ENCODE assay signal across 12 cellular contexts in genomic region chr6:108797951-108798671, GRCh38. TPM values are rescaled to one million over a fixed set of nuclear protein-coding genes. Genes with fewer than 3 reads are reported as not detected.
DNase-seq lines count a peak whose midpoint lies in the region; ATAC-seq, FAIRE-seq and TF ChIP-seq lines count a peak whose summit lies in the region.
"Had no signal": no experiment of that assay in that cellular context is flagged by ENCODE, and none has a peak within 500 bp of the region (broad histone marks: within the 10 kb centered on the region; RNA-seq: fewer than 3 reads in every experiment).

No MANE protein-coding gene starts in this region.

- no peak overlapping the region for H2BK5ac ChIP-seq in IMR-90 (ENCODE audit: low read depth, low read length, poor library complexity, severe bottlenecking)

- TF ChIP-seq RAD21 in IMR-90 (IDR thresholded peaks at IDR 0.05; ENCODE audit: low read length) (no peak), K562 (CRISPR knock-in tag; conservative IDR thresholded peaks at IDR 0.05 in 1 of 2, IDR thresholded peaks at IDR 0.05 in 1 of 2) (no peak)

- no peak for TF ChIP-seq CTCF in BE2C (IDR thresholded peaks at IDR 0.05; ENCODE audit: low read depth, low read length)
- no peak for TF ChIP-seq CTCF in IMR-90 (conservative IDR thresholded peaks at IDR 0.05; ENCODE audit: low read depth, low read length)
- no peak for TF ChIP-seq CTCF in K562 (IDR thresholded peaks at IDR 0.05 in 2 of 3, conservative IDR thresholded peaks at IDR 0.05 in 1 of 3; ENCODE audit: insufficient read depth in 2 of 3, low read depth in 1 of 3, low read length in 3 of 3)

- POLR2A ChIA-PET in IMR-90 (lab: Charles Lee; ENCODE audit: unreplicated experiment), result interaction anchor here (0.5 kb wide), 1 partner anchor 39 kb away, joined by 6 read pairs; no protein-coding TSS in a partner anchor
- POLR2A ChIA-PET in K562 (lab: Yijun Ruan, JAX), result interaction anchor here (0.7 to 1.8 kb wide), 4 partner anchors 12 to 245 kb away, joined by 3 read pairs; no protein-coding TSS in a partner anchor

- TF ChIP-seq POLR2A in IMR-90 (IDR thresholded peaks at IDR 0.05; ENCODE audit: low read depth, low read length), result no peak
- TF ChIP-seq POLR2A in K562 (conservative IDR thresholded peaks at IDR 0.05), result no peak

- no peaks in the 10 kb centered on the region for H3K27me3 ChIP-seq in BE2C
- no peaks in the 10 kb centered on the region; the same call in none of the 2 replicates for H3K27me3 ChIP-seq in IMR-90 (ENCODE audit: control insufficient read depth, insufficient read depth, low read length)
- H3K27me3 ChIP-seq in K562 (ENCODE audit: control insufficient read depth in 2 of 2, insufficient read depth in 2 of 2, low read length in 2 of 2), result peaks cover 33 to 34% of the 10 kb centered on the region in 2 experiments; a peak in 4 of 5 replicates
- H3K27me3 ChIP-seq: vagina had no signal

- H3K4me1 ChIP-seq in BE2C (peaks cover 27% of the 10 kb centered on the region), IMR-90 (ENCODE audit: control insufficient read depth, insufficient read depth, low read length) (peaks cover 5% of the 10 kb centered on the region), K562 (replicated peaks in 1 of 2; ENCODE audit: control insufficient read depth in 2 of 2, insufficient read depth in 2 of 2, low read length in 2 of 2) (no peaks in the 10 kb centered on the region; a peak in 2 of 5 replicates), mesodermal cell (ENCODE audit: control insufficient read depth, insufficient read depth, low read length, poor library complexity, severe bottlenecking) (peaks cover 12% of the 10 kb centered on the region)

- WGBS in IMR-90 (ENCODE audit: extremely low coverage in 2 of 2, insufficient read length in 1 of 2), 2 experiments, result 26% methylated on average over 2 of the region's 11 CpGs; no CpG with 5 or more reads in 1 of the 2 experiments
- WGBS in K562 (ENCODE audit: insufficient coverage, low coverage, missing lambda C conversion rate), result 9% methylated on average over 11 of the region's 11 CpGs
- 86 to 95% methylated on average over 11 of the region's 11 CpGs for WGBS in mesodermal cell (ENCODE audit: insufficient coverage in 2 of 2), 2 experiments

- H3K56ac ChIP-seq in IMR-90 (ENCODE audit: extremely low read depth, insufficient read depth, low read length), result no peak overlapping the region

- H2AK9ac ChIP-seq in IMR-90 (replicated peaks; ENCODE audit: low read depth, low read length, poor library complexity), result no peak overlapping the region

- no peaks in the 10 kb centered on the region for H3K79me1 ChIP-seq in IMR-90 (ENCODE audit: low read depth in 1 of 2, low read length in 2 of 2)

- 0 out of 2 replicates have a peak overlapping the region, but pooled peaks have one; percentile 50 for H3K4me2 ChIP-seq in IMR-90 (ENCODE audit: low read depth, low read length)
- H3K4me2 ChIP-seq in K562 (ENCODE audit: insufficient read depth, low read length), result peak overlapping the region; percentile 23; the same call in 1 of the 2 replicates

- H3K9me1 ChIP-seq in IMR-90 (ENCODE audit: insufficient read depth, low read length) (0 out of 2 replicates have a peak, but pooled peaks cover 3% of the 10 kb centered on the region), K562 (ENCODE audit: control insufficient read depth, insufficient read depth, low read length) (no peaks in the 10 kb centered on the region)

- BruUV-seq in IMR-90 (replicated peaks; lab: Mats Ljungman, UMichigan), result no TSS peak
- no TSS peak for BruUV-seq in K562 (replicated peaks; lab: Mats Ljungman, UMichigan)

- no peak overlapping the region for H2BK15ac ChIP-seq in IMR-90 (ENCODE audit: low read depth, low read length)

- H4K8ac ChIP-seq in IMR-90 (ENCODE audit: low read depth in 2 of 2, low read length in 2 of 2), result no peak overlapping the region

- H2AK5ac ChIP-seq in IMR-90 (ENCODE audit: low read depth, low read length), result no peak overlapping the region

- no peak overlapping the region for H3K23ac ChIP-seq in IMR-90 (ENCODE audit: low read depth, low read length)

- H4K20me1 ChIP-seq in IMR-90 (ENCODE audit: insufficient read depth, low read length) (no peaks in the 10 kb centered on the region), K562 (replicated peaks; ENCODE audit: control insufficient read depth, insufficient read depth, low read length) (no peaks in the 10 kb centered on the region)

- H3K27ac ChIP-seq in IMR-90 (ENCODE audit: insufficient read depth, low read length) (no peak overlapping the region), K562 (ENCODE audit: extremely low read depth, low read depth, low read length) (no peak overlapping the region), mesodermal cell (ENCODE audit: low read depth, low read length, severe bottlenecking) (peak overlapping the region; percentile 18)
- H3K27ac ChIP-seq: vagina had no signal

- FAIRE-seq in K562 (lab: Jason Lieb, UNC), result no peak

- intact Hi-C loops in IMR-90 (cut with micrococcal nuclease), result no loop called here
- intact Hi-C loops in K562 (cut with micrococcal nuclease), result no loop called here

- in situ Hi-C loops in IMR-90 (cut with MboI; ENCODE audit: low sequenced_read_pairs), result no loop called here
- in situ Hi-C loops in K562 (cut with MboI), result no loop called here

- H3K4ac ChIP-seq in IMR-90 (ENCODE audit: low read depth, low read length), result no peak overlapping the region

- CTCF ChIA-PET in IMR-90 (lab: Yijun Ruan, JAX), result interaction anchor here (0.9 to 1.0 kb wide), 2 partner anchors 16 to 20 kb away, joined by 3 read pairs; no protein-coding TSS in a partner anchor
- CTCF ChIA-PET in K562 (lab: Yijun Ruan, JAX; ENCODE audit: low intra/inter-chr PET ratio), result no interaction called here

- no peak overlapping the region for H3K18ac ChIP-seq in IMR-90 (ENCODE audit: low read depth, low read length)

- no peak overlapping the region for H2BK20ac ChIP-seq in IMR-90 (ENCODE audit: low read depth, low read length)

- dilution Hi-C loops in IMR-90 (cut with HindIII; ENCODE audit: low sequenced_read_pairs, unreplicated experiment), result no loop called here

- H3K79me2 ChIP-seq in K562 (ENCODE audit: control insufficient read depth, insufficient read depth, low read length), result no peaks in the 10 kb centered on the region

- no peak overlapping the region for H3K14ac ChIP-seq in IMR-90 (replicated peaks; ENCODE audit: low read depth, low read length)

- no peak overlapping the region; the same call in 1 of the 2 replicates for H4K91ac ChIP-seq in IMR-90 (ENCODE audit: insufficient read depth, low read depth, low read length)

- TF ChIP-seq EP300 in K562 (IDR thresholded peaks at IDR 0.05; ENCODE audit: low read length), result no peak

- no peaks in the 10 kb centered on the region for H3K9me3 ChIP-seq in BE2C
- H3K9me3 ChIP-seq in IMR-90 (ENCODE audit: control insufficient read depth, insufficient read depth, low read length), result no peaks in the 10 kb centered on the region
- H3K9me3 ChIP-seq in K562 (replicated peaks; ENCODE audit: control insufficient read depth, insufficient read depth, low read depth, low read length), result no peaks in the 10 kb centered on the region
- no peaks in the 10 kb centered on the region for H3K9me3 ChIP-seq in mesodermal cell (ENCODE audit: control insufficient read depth, low read length)
- H3K9me3 ChIP-seq: vagina had no signal

- peak; percentile 51; the same call in 1 of the 2 replicates for ATAC-seq in IMR-90 (ENCODE audit: low read depth)
- ATAC-seq in K562, result no peak
- ATAC-seq in GM18519 (IDR thresholded peaks at IDR 0.05; ENCODE audit: low FRiP score, unreplicated experiment), result no peak

- no peak overlapping the region for H2BK120ac ChIP-seq in IMR-90 (ENCODE audit: low read depth, low read length)

- H3K4me3 ChIP-seq in BE2C (ENCODE audit: low read depth, low read length), result peak overlapping the region; percentile 48
- no peak overlapping the region for H3K4me3 ChIP-seq in IMR-90 (ENCODE audit: insufficient read depth, low read depth, low read length)
- H3K4me3 ChIP-seq in K562, result no peak overlapping the region
- no peak overlapping the region for H3K4me3 ChIP-seq in mesodermal cell (ENCODE audit: extremely low read depth, insufficient read depth, low read length, poor library complexity, severe bottlenecking)
- H3K4me3 ChIP-seq: vagina had no signal

- H3K36me3 ChIP-seq in BE2C, result no peaks in the 10 kb centered on the region
- H3K36me3 ChIP-seq in IMR-90 (ENCODE audit: control insufficient read depth, insufficient read depth, low read length), result no peaks in the 10 kb centered on the region
- H3K36me3 ChIP-seq in K562 (ENCODE audit: control insufficient read depth, insufficient read depth, low read length), result no peaks in the 10 kb centered on the region
- H3K36me3 ChIP-seq in mesodermal cell (ENCODE audit: control insufficient read depth, insufficient read depth, low read length), result no peaks in the 10 kb centered on the region
- H3K36me3 ChIP-seq: vagina had no signal

- H2AFZ ChIP-seq in IMR-90 (replicated peaks; ENCODE audit: low read length, poor library complexity) (peak overlapping the region; percentile 71), K562 (ENCODE audit: low read depth, low read length) (no peak overlapping the region)

- H3K9ac ChIP-seq in IMR-90 (ENCODE audit: low read depth, low read length) (no peak overlapping the region), K562 (ENCODE audit: insufficient read depth in 1 of 2, low read depth in 2 of 2, low read length in 2 of 2) (no peak overlapping the region)

- DNase-seq in BE2C, result peak; percentile 24
- DNase-seq in IMR-90, result peak; percentile 40
- no peak for DNase-seq in K562 (ENCODE audit: extremely low read depth in 1 of 4, low spot score in 3 of 4)
- DNase-seq in SKM-1 (lab: John Stamatoyannopoulos, UW; ENCODE audit: unreplicated experiment), result no peak
- no peak for DNase-seq in NCI-H2029 (lab: John Stamatoyannopoulos, UW)
- no peak for DNase-seq in NCI-H1436 (lab: John Stamatoyannopoulos, UW)
- DNase-seq: activated B cell treated with CpG ODN at 0.5 μM for 24 hours, amniotic stem cell, NCI-H187 had no signal

- no peak overlapping the region for H4K5ac ChIP-seq in IMR-90 (ENCODE audit: low read depth, low read length)

RNA-seq across cellular contexts. Expression of gene ARMC2, which starts 50.1 kb away (rescaled TPM):
- 2.5 TPM for polyA plus RNA-seq in BE2C (2012; ENCODE audit: insufficient read depth, insufficient read length, low read depth)
- total RNA-seq in IMR-90 (2012; rRNA removed), result 0.56 and 0.72 TPM in 2 replicates
- 3.5 and 3.9 TPM in 2 replicates for polyA plus RNA-seq in IMR-90 (2012; rRNA removed)
- polyA plus RNA-seq in IMR-90 (2012; cell fraction: cytosol; rRNA removed), result 0.78 and 1.5 TPM in 2 replicates
- 0.81 and 5.1 TPM in 2 replicates for polyA plus RNA-seq in IMR-90 (2012; cell fraction: nucleus; rRNA removed; ENCODE audit: low replicate concordance)
- total RNA-seq in K562 (2011; cell fraction: chromatin; rRNA removed; ENCODE audit: low replicate concordance), result 1.5 and 2.6 TPM in 2 replicates
- 0.50 and 1.3 TPM in 2 replicates for total RNA-seq in K562 (2011; cell fraction: nucleolus; rRNA removed)
- 0.92 and 1.1 TPM in 2 replicates for total RNA-seq in K562 (2011; cell fraction: nucleoplasm; rRNA removed)
- 0.14 and 0.69 TPM in 2 replicates for total RNA-seq in K562 (2014; rRNA removed)
- 1.7 and 2.4 TPM in 2 replicates for total RNA-seq in K562 (2014; rRNA removed; fragmentation: Illumina TruSeq; extraction: Trizol)
- total RNA-seq in K562 (2015; rRNA removed; fragmentation: Illumina TruSeq; extraction: Trizol), result 1.2 and 1.6 TPM in 2 replicates
- 0.82 and 1.7 TPM in 2 replicates for total RNA-seq in K562 (2021)
- 2.9 and 3.6 TPM in 2 replicates for polyA plus RNA-seq in K562 (2011; rRNA removed)
- polyA plus RNA-seq in K562 (2011; cell fraction: cytosol; rRNA removed), result 0.99 and 1.1 TPM in 2 replicates
- polyA plus RNA-seq in K562 (2011; cell fraction: nucleus; rRNA removed), result 1.5 and 2.6 TPM in 2 replicates
- 1.0 and 1.6 TPM in 2 replicates for polyA plus RNA-seq in K562 (2012)
- polyA plus RNA-seq in K562 (2014; fragmentation: Illumina TruSeq; extraction: Trizol), result 2.0 and 3.0 TPM in 2 replicates
- under 1 TPM; 0.39 to 0.71 TPM for polyA plus RNA-seq in K562 (2014; fragmentation: Nextera tagmentation; extraction: Ambion mirVana)
- polyA plus RNA-seq in K562 (2014; rRNA removed), result 0.37 and 0.69 TPM in 2 replicates
- 1.7 and 3.4 TPM in 2 replicates for polyA minus RNA-seq in K562 (2011; rRNA and poly(A)+ RNA removed)
- 1.0 TPM in 1 of 2 replicates, not detected in the other for polyA minus RNA-seq in K562 (2011; cell fraction: cytosol; rRNA and poly(A)+ RNA removed)
- 0.13 and 4.0 TPM in 2 replicates for polyA minus RNA-seq in K562 (2011; cell fraction: nucleus; rRNA and poly(A)+ RNA removed)
- 5.6 TPM for polyA plus RNA-seq in mesodermal cell (2013, experiment 1 of 2)
- polyA plus RNA-seq in mesodermal cell (2013, experiment 2 of 2), result 6.5 TPM

Comparison
In these comparisons a context has a peak if more than half of its experiments do, and no peak if none do; other contexts are left out.
1. DNase-seq: peak in BE2C (single experiment) and IMR-90 (single experiment); none in K562 (0 of 4), SKM-1 (single experiment), NCI-H2029 (single experiment) and NCI-H1436 (single experiment).